In genomic region chr1:245091818-245092637, GRCh38 we compare ENCODE assay signal across 8 cellular contexts.
A peak's percentile ranks its signal among the peaks of the same experiment; 100 is the strongest.
DNase-seq lines count a peak whose midpoint lies in the region; ATAC-seq lines count a peak whose summit lies in the region.

No MANE protein-coding gene starts in this region.

- ATAC-seq in esophagus mucosa: peak; percentile 97
- no peak for ATAC-seq in HG02884 (IDR thresholded peaks at IDR 0.05; ENCODE audit: unreplicated experiment)
- ATAC-seq in GM21515 (IDR thresholded peaks at IDR 0.05; ENCODE audit: unreplicated experiment): no peak

- DNase-seq in EH (ENCODE audit: low read depth) (peak; percentile 99), NCI-H69 (lab: John Stamatoyannopoulos, UW) (peak; percentile 73), posterior vena cava (ENCODE audit: low spot score) (peak; percentile 82), nucleus accumbens (lab: John Stamatoyannopoulos, UW) (no peak)
- DNase-seq in activated CD4-positive, alpha-beta T cell treated with anti-CD3 and anti-CD28 coated beads, Interleukin-2, amount 50 U/mL, for 48 hours: no peak

- intact Hi-C loops in posterior vena cava (cut with DNase I): no loop called here

Comparison
In these comparisons a context has a peak if more than half of its experiments do, and no peak if none do; other contexts are left out.
1. DNase-seq: peak in EH (single experiment), NCI-H69 (single experiment) and posterior vena cava (single experiment); none in activated CD4-positive, alpha-beta T cell treated with anti-CD3 and anti-CD28 coated beads, Interleukin-2, amount 50 U/mL, for 48 hours (0 of 2) and nucleus accumbens (0 of 56).